Comparison of ENCODE assay signal across 19 cellular contexts in the genomic region with DNA sequence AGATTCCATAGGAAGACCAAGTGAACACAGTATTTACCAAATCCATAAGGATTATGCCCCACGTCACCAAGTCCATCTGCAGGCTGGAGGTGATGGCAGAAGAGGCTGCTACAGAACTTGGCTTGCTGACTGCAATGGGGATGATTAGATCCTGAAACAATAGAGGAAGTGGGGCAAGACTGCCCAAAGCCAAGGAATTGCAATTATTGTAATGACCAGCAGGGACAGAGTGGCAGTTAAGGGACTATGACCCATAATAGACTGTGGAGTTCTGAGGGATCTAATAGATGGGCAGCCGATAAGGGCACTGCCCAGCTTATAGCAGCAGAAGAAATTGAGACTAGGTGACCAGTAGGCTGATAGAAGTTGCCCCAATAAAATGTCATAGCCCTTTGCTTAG.
A peak's percentile ranks its signal among the peaks of the same experiment; 100 is the strongest.
DNase-seq lines count a peak whose midpoint lies in the region; ATAC-seq and TF ChIP-seq lines count a peak whose summit lies in the region.
"Had no signal": no experiment of that assay in that cellular context is flagged by ENCODE, and none has a peak within 500 bp of the region (broad histone marks: within the 10 kb centered on the region; RNA-seq: fewer than 3 reads in every experiment).

No MANE protein-coding gene starts in this region.

- H3K9me3 Mint-ChIP-seq in stimulated activated naive B cell treated with anti-CD40 and anti-IgM and Interleukin-4, amounts not matched to agents 10 μg/mL and 1 μg/mL and 100 μg/mL, for 72 hours, result no peaks in the 10 kb centered on the region
- H3K9me3 Mint-ChIP-seq in effector memory CD8-positive, alpha-beta T cell, result no peaks in the 10 kb centered on the region
- H3K9me3 Mint-ChIP-seq: immature natural killer cell had no signal

- H3K4me3 ChIP-seq in WERI-Rb-1 (ENCODE audit: low read depth, low read length), result no peak overlapping the region
- H3K4me3 ChIP-seq: breast epithelium had no signal

- no peak overlapping the region for H3K27ac Mint-ChIP-seq in stimulated activated naive B cell treated with anti-CD40 and anti-IgM and Interleukin-4, amounts not matched to agents 10 μg/mL and 1 μg/mL and 100 μg/mL, for 72 hours
- no peak overlapping the region for H3K27ac Mint-ChIP-seq in effector memory CD8-positive, alpha-beta T cell
- H3K27ac Mint-ChIP-seq: immature natural killer cell had no signal

- no peaks in the 10 kb centered on the region for H3K36me3 Mint-ChIP-seq in stimulated activated naive B cell treated with anti-CD40 and anti-IgM and Interleukin-4, amounts not matched to agents 10 μg/mL and 1 μg/mL and 100 μg/mL, for 72 hours
- no peaks in the 10 kb centered on the region for H3K36me3 Mint-ChIP-seq in effector memory CD8-positive, alpha-beta T cell (ENCODE audit: insufficient read depth)
- H3K36me3 Mint-ChIP-seq: immature natural killer cell had no signal

- peak; percentile 33 for DNase-seq in NCI-H82 (lab: John Stamatoyannopoulos, UW)
- DNase-seq in NCI-H82 treated with DMSO at 0.1 percent for 48 hours (lab: John Stamatoyannopoulos, UW; ENCODE audit: unreplicated experiment), result no peak
- DNase-seq in NAMALWA (ENCODE audit: low spot score), result peak; percentile 8
- no peak for DNase-seq in WERI-Rb-1
- no peak for DNase-seq in stimulated activated naive B cell treated with anti-CD40 and anti-IgM and Interleukin-4, amounts not matched to agents 10 μg/mL and 1 μg/mL and 100 μg/mL, for 72 hours
- DNase-seq in NCI-H1436 treated with DMSO at 0.1 percent for 48 hours (lab: John Stamatoyannopoulos, UW), result no peak
- no peak for DNase-seq in effector memory CD8-positive, alpha-beta T cell
- DNase-seq: activated naive CD4-positive, alpha-beta T cell treated with anti-CD3 and anti-CD28 coated beads, Interleukin-2, amount 50 U/mL, for 16 hours; DMS 273 treated with DMSO at 0.1 percent for 48 hours; foreskin melanocyte; immature natural killer cell; mesenchymal stem cell; NCI-H146; NCI-H446 treated with DMSO at 0.1 percent for 48 hours; nucleus accumbens; small intestine; T1000 had no signal

- H3K36me3 ChIP-seq in WERI-Rb-1, result no peaks in the 10 kb centered on the region
- H3K36me3 ChIP-seq: breast epithelium had no signal

- TF ChIP-seq CTCF in WERI-Rb-1 (IDR thresholded peaks at IDR 0.05; ENCODE audit: low read depth, low read length), result peak; percentile 34; the same call in 1 of the 2 replicates

- H3K9me3 ChIP-seq in WERI-Rb-1 (ENCODE audit: severe bottlenecking), result no peaks in the 10 kb centered on the region
- H3K9me3 ChIP-seq: breast epithelium had no signal

- no peak overlapping the region for H3K27ac ChIP-seq in WERI-Rb-1
- H3K27ac ChIP-seq: breast epithelium had no signal

- H3K4me1 Mint-ChIP-seq in stimulated activated naive B cell treated with anti-CD40 and anti-IgM and Interleukin-4, amounts not matched to agents 10 μg/mL and 1 μg/mL and 100 μg/mL, for 72 hours, result no peaks in the 10 kb centered on the region
- H3K4me1 Mint-ChIP-seq in effector memory CD8-positive, alpha-beta T cell (ENCODE audit: low read depth in 2 of 2), result no peaks in the 10 kb centered on the region
- H3K4me1 Mint-ChIP-seq: immature natural killer cell had no signal

- ATAC-seq in stimulated activated naive B cell treated with anti-CD40 and anti-IgM and Interleukin-4, amounts not matched to agents 10 μg/mL and 1 μg/mL and 100 μg/mL, for 72 hours (replicated peaks), result peak; percentile 31 to 46
- ATAC-seq in HG03097 (IDR thresholded peaks at IDR 0.05; ENCODE audit: low FRiP score, unreplicated experiment), result no peak
- ATAC-seq in effector memory CD8-positive, alpha-beta T cell (replicated peaks), result no peak

- H3K27me3 Mint-ChIP-seq in stimulated activated naive B cell treated with anti-CD40 and anti-IgM and Interleukin-4, amounts not matched to agents 10 μg/mL and 1 μg/mL and 100 μg/mL, for 72 hours, result peaks cover 7 to 14% of the 10 kb centered on the region in 2 donors
- peaks cover 18 to 58% of the 10 kb centered on the region in 2 donors for H3K27me3 Mint-ChIP-seq in effector memory CD8-positive, alpha-beta T cell

- no peaks in the 10 kb centered on the region for H3K27me3 ChIP-seq in WERI-Rb-1 (ENCODE audit: insufficient read depth, low read depth, severe bottlenecking)
- H3K27me3 ChIP-seq: breast epithelium had no signal

- H3K4me3 Mint-ChIP-seq in stimulated activated naive B cell treated with anti-CD40 and anti-IgM and Interleukin-4, amounts not matched to agents 10 μg/mL and 1 μg/mL and 100 μg/mL, for 72 hours, result no peak overlapping the region
- no peak overlapping the region for H3K4me3 Mint-ChIP-seq in effector memory CD8-positive, alpha-beta T cell
- H3K4me3 Mint-ChIP-seq: immature natural killer cell had no signal

Comparison
In these comparisons a context has a peak if more than half of its experiments do, and no peak if none do; other contexts are left out.
1. DNase-seq: peak in NCI-H82 (single experiment) and NAMALWA (single experiment); none in NCI-H82 treated with DMSO at 0.1 percent for 48 hours (single experiment), WERI-Rb-1 (single experiment), stimulated activated naive B cell treated with anti-CD40 and anti-IgM and Interleukin-4, amounts not matched to agents 10 μg/mL and 1 μg/mL and 100 μg/mL, for 72 hours (single experiment), NCI-H1436 treated with DMSO at 0.1 percent for 48 hours (single experiment) and effector memory CD8-positive, alpha-beta T cell (0 of 3).
2. ATAC-seq: peak in stimulated activated naive B cell treated with anti-CD40 and anti-IgM and Interleukin-4, amounts not matched to agents 10 μg/mL and 1 μg/mL and 100 μg/mL, for 72 hours (2 of 2); none in HG03097 (single experiment) and effector memory CD8-positive, alpha-beta T cell (single experiment).